In genomic region chr14:68316078-68316868, GRCh38 we compare ENCODE assay signal across 1 cellular context.
TF ChIP-seq lines count a peak whose summit lies in the region.

No MANE protein-coding gene starts in this region.

TF ChIP-seq in HepG2, 621 proteins besides CTCF, POLR2A, EP300 and RAD21 (continued from another document and continues in another):
- TF ChIP-seq, protein P1, sequence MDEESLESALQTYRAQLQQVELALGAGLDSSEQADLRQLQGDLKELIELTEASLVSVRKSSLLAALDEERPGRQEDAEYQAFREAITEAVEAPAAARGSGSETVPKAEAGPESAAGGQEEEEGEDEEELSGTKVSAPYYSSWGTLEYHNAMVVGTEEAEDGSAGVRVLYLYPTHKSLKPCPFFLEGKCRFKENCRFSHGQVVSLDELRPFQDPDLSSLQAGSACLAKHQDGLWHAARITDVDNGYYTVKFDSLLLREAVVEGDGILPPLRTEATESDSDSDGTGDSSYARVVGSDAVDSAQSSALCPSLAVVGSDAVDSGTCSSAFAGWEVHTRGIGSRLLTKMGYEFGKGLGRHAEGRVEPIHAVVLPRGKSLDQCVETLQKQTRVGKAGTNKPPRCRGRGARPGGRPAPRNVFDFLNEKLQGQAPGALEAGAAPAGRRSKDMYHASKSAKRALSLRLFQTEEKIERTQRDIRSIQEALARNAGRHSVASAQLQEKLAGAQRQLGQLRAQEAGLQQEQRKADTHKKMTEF (CRISPR knock-in tag; IDR thresholded peaks at IDR 0.05) = 0 out of 2 replicates have a peak, but pooled peaks have one; percentile 46
- TF ChIP-seq ARID2 (CRISPR knock-in tag; IDR thresholded peaks at IDR 0.05; ENCODE audit: borderline replicate concordance) (no peak), FOXP4 (CRISPR knock-in tag; IDR thresholded peaks at IDR 0.05) (peak; percentile 63), ZNF136 (CRISPR knock-in tag; IDR thresholded peaks at IDR 0.05; ENCODE audit: low read depth) (no peak), MLLT10 (CRISPR knock-in tag; IDR thresholded peaks at IDR 0.05) (no peak), RORA (CRISPR knock-in tag; IDR thresholded peaks at IDR 0.05) (no peak), NR2F2 (IDR thresholded peaks at IDR 0.05; ENCODE audit: borderline replicate concordance, low read depth) (peak; percentile 82), ZNF263 (CRISPR knock-in tag; IDR thresholded peaks at IDR 0.05) (no peak), FOXJ3 (CRISPR knock-in tag; IDR thresholded peaks at IDR 0.05; ENCODE audit: borderline replicate concordance) (peak; percentile 46; the same call in 1 of the 2 replicates), POLR2G (IDR thresholded peaks at IDR 0.05; ENCODE audit: low read depth, low read length) (no peak), GABPB1 (CRISPR knock-in tag; IDR thresholded peaks at IDR 0.05) (no peak), PRPF4 (IDR thresholded peaks at IDR 0.05; ENCODE audit: low read depth, low read length, poor library complexity, severe bottlenecking) (no peak), MLXIP (CRISPR knock-in tag; IDR thresholded peaks at IDR 0.05; ENCODE audit: borderline replicate concordance) (no peak), POLR2AphosphoS2 (IDR thresholded peaks at IDR 0.05; ENCODE audit: low read depth, low read length) (no peak), CAMTA2 (CRISPR knock-in tag; IDR thresholded peaks at IDR 0.05; ENCODE audit: borderline replicate concordance) (no peak), NFYC (CRISPR knock-in tag; IDR thresholded peaks at IDR 0.05) (no peak), KDM6A (CRISPR knock-in tag; IDR thresholded peaks at IDR 0.05; ENCODE audit: low read depth) (no peak), CC2D1A (CRISPR knock-in tag; IDR thresholded peaks at IDR 0.05) (no peak), ZNF709 (CRISPR knock-in tag; IDR thresholded peaks at IDR 0.05) (no peak), FOXK2 (IDR thresholded peaks at IDR 0.05) (0 out of 2 replicates have a peak, but pooled peaks have one; percentile 12), ZNF530 (CRISPR knock-in tag; IDR thresholded peaks at IDR 0.05; ENCODE audit: low read depth) (no peak), ZMYM2 (CRISPR knock-in tag; IDR thresholded peaks at IDR 0.05) (no peak), NR2C2 (CRISPR knock-in tag; IDR thresholded peaks at IDR 0.05; ENCODE audit: borderline replicate concordance) (peak; percentile 31; the same call in 1 of the 2 replicates), BCL6 (CRISPR knock-in tag; IDR thresholded peaks at IDR 0.05) (peak; percentile 22; the same call in 1 of the 2 replicates), ZNF619 (CRISPR knock-in tag; IDR thresholded peaks at IDR 0.05) (no peak), SNAPC5 (CRISPR knock-in tag; IDR thresholded peaks at IDR 0.05; ENCODE audit: borderline replicate concordance) (no peak), MLX (CRISPR knock-in tag; IDR thresholded peaks at IDR 0.05) (no peak), NFE2 (CRISPR knock-in tag; IDR thresholded peaks at IDR 0.05) (no peak), ZNF891 (CRISPR knock-in tag; IDR thresholded peaks at IDR 0.05) (no peak), ZNF350 (CRISPR knock-in tag; IDR thresholded peaks at IDR 0.05; ENCODE audit: borderline replicate concordance, low read depth) (no peak), GTF3A (CRISPR knock-in tag; conservative IDR thresholded peaks at IDR 0.05) (no peak), DNMT3B (CRISPR knock-in tag; conservative IDR thresholded peaks at IDR 0.05) (no peak), SPEN (CRISPR knock-in tag; IDR thresholded peaks at IDR 0.05; ENCODE audit: low read depth) (no peak), PLRG1 (conservative IDR thresholded peaks at IDR 0.05) (no peak), MIER3 (CRISPR knock-in tag; IDR thresholded peaks at IDR 0.05; ENCODE audit: borderline replicate concordance) (peak; percentile 34; the same call in 1 of the 2 replicates), ZNF724P (CRISPR knock-in tag; IDR thresholded peaks at IDR 0.05; ENCODE audit: borderline replicate concordance) (no peak), ZSCAN9 (CRISPR knock-in tag; IDR thresholded peaks at IDR 0.05; ENCODE audit: borderline replicate concordance) (0 out of 2 replicates have a peak, but pooled peaks have one; percentile 43)
- TF ChIP-seq, protein P2, sequence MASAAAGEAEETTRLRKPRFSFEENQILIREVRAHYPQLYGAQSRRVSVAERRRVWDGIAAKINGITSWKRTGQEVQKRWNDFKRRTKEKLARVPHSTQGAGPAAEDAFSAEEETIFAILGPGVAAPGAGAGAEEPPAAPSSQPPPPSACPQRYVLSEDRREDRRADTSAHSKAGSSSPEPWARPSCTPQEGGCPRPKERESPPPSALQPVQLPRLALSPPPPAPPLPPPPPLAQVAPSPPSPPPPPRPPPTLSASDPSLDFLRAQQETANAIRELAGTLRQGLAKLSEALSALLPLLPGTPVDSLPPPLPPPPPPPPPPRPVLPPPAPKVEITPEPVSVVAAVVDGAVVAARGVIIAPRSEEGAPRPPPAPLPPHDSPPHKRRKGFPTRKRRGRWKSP (CRISPR knock-in tag; IDR thresholded peaks at IDR 0.05) = 0 out of 2 replicates have a peak, but pooled peaks have one; percentile 27
- TF ChIP-seq, protein P3, sequence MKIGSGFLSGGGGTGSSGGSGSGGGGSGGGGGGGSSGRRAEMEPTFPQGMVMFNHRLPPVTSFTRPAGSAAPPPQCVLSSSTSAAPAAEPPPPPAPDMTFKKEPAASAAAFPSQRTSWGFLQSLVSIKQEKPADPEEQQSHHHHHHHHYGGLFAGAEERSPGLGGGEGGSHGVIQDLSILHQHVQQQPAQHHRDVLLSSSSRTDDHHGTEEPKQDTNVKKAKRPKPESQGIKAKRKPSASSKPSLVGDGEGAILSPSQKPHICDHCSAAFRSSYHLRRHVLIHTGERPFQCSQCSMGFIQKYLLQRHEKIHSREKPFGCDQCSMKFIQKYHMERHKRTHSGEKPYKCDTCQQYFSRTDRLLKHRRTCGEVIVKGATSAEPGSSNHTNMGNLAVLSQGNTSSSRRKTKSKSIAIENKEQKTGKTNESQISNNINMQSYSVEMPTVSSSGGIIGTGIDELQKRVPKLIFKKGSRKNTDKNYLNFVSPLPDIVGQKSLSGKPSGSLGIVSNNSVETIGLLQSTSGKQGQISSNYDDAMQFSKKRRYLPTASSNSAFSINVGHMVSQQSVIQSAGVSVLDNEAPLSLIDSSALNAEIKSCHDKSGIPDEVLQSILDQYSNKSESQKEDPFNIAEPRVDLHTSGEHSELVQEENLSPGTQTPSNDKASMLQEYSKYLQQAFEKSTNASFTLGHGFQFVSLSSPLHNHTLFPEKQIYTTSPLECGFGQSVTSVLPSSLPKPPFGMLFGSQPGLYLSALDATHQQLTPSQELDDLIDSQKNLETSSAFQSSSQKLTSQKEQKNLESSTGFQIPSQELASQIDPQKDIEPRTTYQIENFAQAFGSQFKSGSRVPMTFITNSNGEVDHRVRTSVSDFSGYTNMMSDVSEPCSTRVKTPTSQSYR (CRISPR knock-in tag; IDR thresholded peaks at IDR 0.05; ENCODE audit: borderline replicate concordance) = no peak
- TF ChIP-seq, protein P4, sequence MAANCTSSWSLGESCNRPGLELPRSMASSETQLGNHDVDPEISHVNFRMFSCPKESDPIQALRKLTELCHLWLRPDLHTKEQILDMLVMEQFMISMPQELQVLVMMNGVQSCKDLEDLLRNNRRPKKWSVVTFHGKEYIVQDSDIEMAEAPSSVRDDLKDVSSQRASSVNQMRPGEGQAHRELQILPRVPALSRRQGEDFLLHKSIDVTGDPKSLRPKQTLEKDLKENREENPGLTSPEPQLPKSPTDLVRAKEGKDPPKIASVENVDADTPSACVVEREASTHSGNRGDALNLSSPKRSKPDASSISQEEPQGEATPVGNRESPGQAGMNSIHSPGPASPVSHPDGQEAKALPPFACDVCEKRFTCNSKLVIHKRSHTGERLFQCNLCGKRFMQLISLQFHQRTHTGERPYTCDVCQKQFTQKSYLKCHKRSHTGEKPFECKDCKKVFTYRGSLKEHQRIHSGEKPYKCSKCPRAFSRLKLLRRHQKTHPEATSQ (CRISPR knock-in tag; IDR thresholded peaks at IDR 0.05; ENCODE audit: borderline replicate concordance) = peak; percentile 56; the same call in 1 of the 2 replicates
- TF ChIP-seq, protein P5, sequence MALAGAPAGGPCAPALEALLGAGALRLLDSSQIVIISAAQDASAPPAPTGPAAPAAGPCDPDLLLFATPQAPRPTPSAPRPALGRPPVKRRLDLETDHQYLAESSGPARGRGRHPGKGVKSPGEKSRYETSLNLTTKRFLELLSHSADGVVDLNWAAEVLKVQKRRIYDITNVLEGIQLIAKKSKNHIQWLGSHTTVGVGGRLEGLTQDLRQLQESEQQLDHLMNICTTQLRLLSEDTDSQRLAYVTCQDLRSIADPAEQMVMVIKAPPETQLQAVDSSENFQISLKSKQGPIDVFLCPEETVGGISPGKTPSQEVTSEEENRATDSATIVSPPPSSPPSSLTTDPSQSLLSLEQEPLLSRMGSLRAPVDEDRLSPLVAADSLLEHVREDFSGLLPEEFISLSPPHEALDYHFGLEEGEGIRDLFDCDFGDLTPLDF (CRISPR knock-in tag; IDR thresholded peaks at IDR 0.05) = peak; percentile 24; the same call in 1 of the 2 replicates
- TF ChIP-seq, protein P6, sequence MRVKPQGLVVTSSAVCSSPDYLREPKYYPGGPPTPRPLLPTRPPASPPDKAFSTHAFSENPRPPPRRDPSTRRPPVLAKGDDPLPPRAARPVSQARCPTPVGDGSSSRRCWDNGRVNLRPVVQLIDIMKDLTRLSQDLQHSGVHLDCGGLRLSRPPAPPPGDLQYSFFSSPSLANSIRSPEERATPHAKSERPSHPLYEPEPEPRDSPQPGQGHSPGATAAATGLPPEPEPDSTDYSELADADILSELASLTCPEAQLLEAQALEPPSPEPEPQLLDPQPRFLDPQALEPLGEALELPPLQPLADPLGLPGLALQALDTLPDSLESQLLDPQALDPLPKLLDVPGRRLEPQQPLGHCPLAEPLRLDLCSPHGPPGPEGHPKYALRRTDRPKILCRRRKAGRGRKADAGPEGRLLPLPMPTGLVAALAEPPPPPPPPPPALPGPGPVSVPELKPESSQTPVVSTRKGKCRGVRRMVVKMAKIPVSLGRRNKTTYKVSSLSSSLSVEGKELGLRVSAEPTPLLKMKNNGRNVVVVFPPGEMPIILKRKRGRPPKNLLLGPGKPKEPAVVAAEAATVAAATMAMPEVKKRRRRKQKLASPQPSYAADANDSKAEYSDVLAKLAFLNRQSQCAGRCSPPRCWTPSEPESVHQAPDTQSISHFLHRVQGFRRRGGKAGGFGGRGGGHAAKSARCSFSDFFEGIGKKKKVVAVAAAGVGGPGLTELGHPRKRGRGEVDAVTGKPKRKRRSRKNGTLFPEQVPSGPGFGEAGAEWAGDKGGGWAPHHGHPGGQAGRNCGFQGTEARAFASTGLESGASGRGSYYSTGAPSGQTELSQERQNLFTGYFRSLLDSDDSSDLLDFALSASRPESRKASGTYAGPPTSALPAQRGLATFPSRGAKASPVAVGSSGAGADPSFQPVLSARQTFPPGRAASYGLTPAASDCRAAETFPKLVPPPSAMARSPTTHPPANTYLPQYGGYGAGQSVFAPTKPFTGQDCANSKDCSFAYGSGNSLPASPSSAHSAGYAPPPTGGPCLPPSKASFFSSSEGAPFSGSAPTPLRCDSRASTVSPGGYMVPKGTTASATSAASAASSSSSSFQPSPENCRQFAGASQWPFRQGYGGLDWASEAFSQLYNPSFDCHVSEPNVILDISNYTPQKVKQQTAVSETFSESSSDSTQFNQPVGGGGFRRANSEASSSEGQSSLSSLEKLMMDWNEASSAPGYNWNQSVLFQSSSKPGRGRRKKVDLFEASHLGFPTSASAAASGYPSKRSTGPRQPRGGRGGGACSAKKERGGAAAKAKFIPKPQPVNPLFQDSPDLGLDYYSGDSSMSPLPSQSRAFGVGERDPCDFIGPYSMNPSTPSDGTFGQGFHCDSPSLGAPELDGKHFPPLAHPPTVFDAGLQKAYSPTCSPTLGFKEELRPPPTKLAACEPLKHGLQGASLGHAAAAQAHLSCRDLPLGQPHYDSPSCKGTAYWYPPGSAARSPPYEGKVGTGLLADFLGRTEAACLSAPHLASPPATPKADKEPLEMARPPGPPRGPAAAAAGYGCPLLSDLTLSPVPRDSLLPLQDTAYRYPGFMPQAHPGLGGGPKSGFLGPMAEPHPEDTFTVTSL (CRISPR knock-in tag; IDR thresholded peaks at IDR 0.05; ENCODE audit: borderline replicate concordance) = peak; percentile 74; the same call in 1 of the 2 replicates
